In genomic region chr3:124078978-124079911, GRCh38 we compare ENCODE assay signal across 8 cellular contexts. TPM values are rescaled to one million over a fixed set of nuclear protein-coding genes. Genes with fewer than 3 reads are reported as not detected.
A peak's percentile ranks its signal among the peaks of the same experiment; 100 is the strongest.
DNase-seq lines count a peak whose midpoint lies in the region; ATAC-seq, FAIRE-seq and TF ChIP-seq lines count a peak whose summit lies in the region.

No MANE protein-coding gene starts in this region.

- TF ChIP-seq POLR2A in GM12878 (IDR thresholded peaks at IDR 0.05; ENCODE audit: low read depth, low read length), result no peak

- intact Hi-C loops in GM12878 (cut with micrococcal nuclease; ENCODE audit: unreplicated experiment), result loop anchor here (5.0 to 10.0 kb wide), 5 partner anchors 62 to 476 kb away; no protein-coding TSS in a partner anchor

- no peak overlapping the region for H3K4me3 ChIP-seq in GM12865 (ENCODE audit: low read depth, low read length)
- no peak overlapping the region for H3K4me3 ChIP-seq in GM12878

- H3K4me1 ChIP-seq in GM12878 (ENCODE audit: control insufficient read depth, insufficient read depth, low read length), result no peaks in the 10 kb centered on the region

- POLR2A ChIA-PET in GM12878 (lab: Charles Lee), result no interaction called here

- no peak overlapping the region for H2AFZ ChIP-seq in GM12878 (ENCODE audit: control insufficient read depth, low read depth, low read length)

- CTCF ChIA-PET in GM12878 (lab: Yijun Ruan, JAX), result interaction anchor here (0.6 to 2.3 kb wide), 27 partner anchors 9 to 437 kb away, joined by 3 to 21 read pairs (median 4); no protein-coding TSS in a partner anchor

- no peaks in the 10 kb centered on the region for H4K20me1 ChIP-seq in GM12878 (ENCODE audit: control insufficient read depth, insufficient read depth)

- peaks cover 0 to 5% of the 10 kb centered on the region in 2 experiments; a peak in 2 of 4 replicates for H3K27me3 ChIP-seq in GM12878 (replicated peaks in 1 of 2; ENCODE audit: control insufficient read depth in 2 of 2, insufficient read depth in 2 of 2, low read length in 1 of 2)

- TF ChIP-seq RAD21 in GM12878 (IDR thresholded peaks at IDR 0.05; ENCODE audit: insufficient read depth, low read depth, low read length), result peak; percentile 70

- no peak overlapping the region for H3K4me2 ChIP-seq in GM12878 (ENCODE audit: control insufficient read depth, insufficient read depth)

- no peaks in the 10 kb centered on the region for H3K79me2 ChIP-seq in GM12878 (ENCODE audit: control insufficient read depth, insufficient read depth, low read length)

- H3K9me3 ChIP-seq in GM12878 (replicated peaks; ENCODE audit: control insufficient read depth, insufficient read depth, low read length), result no peaks in the 10 kb centered on the region

- DNase-seq in AG09319 (ENCODE audit: extremely low read depth, low read depth) (no peak), GM12865 (ENCODE audit: low read depth) (peak; percentile 37), NCI-H2107 (lab: John Stamatoyannopoulos, UW) (peak; percentile 14), GM12878 (ENCODE audit: low read depth, low spot score) (no peak), kidney glomerular epithelial cell (lab: John Stamatoyannopoulos, UW) (peak; percentile 27)
- no peak for DNase-seq in effector CD4-positive, alpha-beta T cell

- SMC1A ChIA-PET in GM12878 (lab: Charles Lee; ENCODE audit: uncharacterized antibody, unreplicated experiment), result interaction anchor here (0.6 to 1.6 kb wide), 7 partner anchors 10 to 202 kb away, joined by 3 to 6 read pairs (median 3); no protein-coding TSS in a partner anchor

- ATAC-seq in GM12878 (peak; percentile 64; the same call in 2 of the 3 replicates), HG03095 (IDR thresholded peaks at IDR 0.05; ENCODE audit: unreplicated experiment) (no peak), HG02885 (IDR thresholded peaks at IDR 0.05; ENCODE audit: poor library complexity, unreplicated experiment) (no peak)

- TF ChIP-seq CTCF in AG09319 (IDR thresholded peaks at IDR 0.05; ENCODE audit: low read depth, low read length) (peak; percentile 76), GM12865 (IDR thresholded peaks at IDR 0.05; ENCODE audit: insufficient read depth, low read depth, low read length, missing control alignments) (peak; percentile 66), GM12878 (IDR thresholded peaks at IDR 0.05 in 2 of 3, conservative IDR thresholded peaks at IDR 0.05 in 1 of 3; ENCODE audit: control insufficient read depth in 2 of 3, extremely low read depth in 1 of 3, insufficient read depth in 1 of 3, low read depth in 3 of 3, low read length in 3 of 3) (peak; percentile 53 to 63 (median 59))

- WGBS in GM12878 (ENCODE audit: insufficient coverage, insufficient replicate concordance, low lambda C conversion rate, missing lambda C conversion rate), result 8% methylated on average over 4 of the region's 4 CpGs

- BruUV-seq in GM12878 (replicated peaks; lab: Mats Ljungman, UMichigan), result no TSS peak

- FAIRE-seq in GM12878 (lab: Jason Lieb, UNC), result peak; percentile 35

- no peak overlapping the region for H3K9ac ChIP-seq in GM12878 (ENCODE audit: control insufficient read depth, insufficient read depth, low read length)

- RAD21 ChIA-PET in GM12878 (lab: Charles Lee; ENCODE audit: unreplicated experiment), result interaction anchor here (0.9 to 1.7 kb wide), 5 partner anchors 29 to 181 kb away, joined by 3 to 4 read pairs (median 4); no protein-coding TSS in a partner anchor

- in situ Hi-C loops in GM12878 (cut with MboI), result no loop called here

- H3K27ac ChIP-seq in GM12878 (ENCODE audit: control insufficient read depth, insufficient read depth), result no peak overlapping the region

- no peaks in the 10 kb centered on the region for H3K36me3 ChIP-seq in GM12878 (ENCODE audit: control insufficient read depth in 2 of 2, insufficient read depth in 2 of 2, low read length in 1 of 2)

- TF ChIP-seq EP300 in GM12878 (IDR thresholded peaks at IDR 0.05; ENCODE audit: borderline replicate concordance in 1 of 2, control insufficient read depth in 1 of 2, low read depth in 2 of 2, low read length in 2 of 2), result no peak

TF ChIP-seq in GM12878, 131 proteins besides CTCF, POLR2A, EP300 and RAD21 (continues in another document):
- TF ChIP-seq POLR2AphosphoS5 (IDR thresholded peaks at IDR 0.05; ENCODE audit: low read length), result no peak
- TF ChIP-seq SIX5 (IDR thresholded peaks at IDR 0.05; ENCODE audit: low read depth, low read length, severe bottlenecking), result no peak
- TF ChIP-seq RUNX3 (IDR thresholded peaks at IDR 0.05; ENCODE audit: low read length), result peak; percentile 30; the same call in 1 of the 2 replicates
- TF ChIP-seq ZBTB11 (CRISPR knock-in tag; IDR thresholded peaks at IDR 0.05), result no peak
- TF ChIP-seq SMARCA5 (IDR thresholded peaks at IDR 0.05), result no peak
- no peak for TF ChIP-seq BACH1 (IDR thresholded peaks at IDR 0.05; ENCODE audit: borderline replicate concordance)
- TF ChIP-seq, protein P1, sequence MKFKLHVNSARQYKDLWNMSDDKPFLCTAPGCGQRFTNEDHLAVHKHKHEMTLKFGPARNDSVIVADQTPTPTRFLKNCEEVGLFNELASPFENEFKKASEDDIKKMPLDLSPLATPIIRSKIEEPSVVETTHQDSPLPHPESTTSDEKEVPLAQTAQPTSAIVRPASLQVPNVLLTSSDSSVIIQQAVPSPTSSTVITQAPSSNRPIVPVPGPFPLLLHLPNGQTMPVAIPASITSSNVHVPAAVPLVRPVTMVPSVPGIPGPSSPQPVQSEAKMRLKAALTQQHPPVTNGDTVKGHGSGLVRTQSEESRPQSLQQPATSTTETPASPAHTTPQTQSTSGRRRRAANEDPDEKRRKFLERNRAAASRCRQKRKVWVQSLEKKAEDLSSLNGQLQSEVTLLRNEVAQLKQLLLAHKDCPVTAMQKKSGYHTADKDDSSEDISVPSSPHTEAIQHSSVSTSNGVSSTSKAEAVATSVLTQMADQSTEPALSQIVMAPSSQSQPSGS (IDR thresholded peaks at IDR 0.05; ENCODE audit: low read length), result no peak
- no peak for TF ChIP-seq HSF1 (IDR thresholded peaks at IDR 0.05; ENCODE audit: low read depth, low read length)
- TF ChIP-seq GABPA (IDR thresholded peaks at IDR 0.05; ENCODE audit: low read depth), result no peak
- TF ChIP-seq HDGF (IDR thresholded peaks at IDR 0.05), result no peak
- TF ChIP-seq POLR2AphosphoS2 (IDR thresholded peaks at IDR 0.05; ENCODE audit: low read depth, low read length), result no peak
- TF ChIP-seq SMC3 (IDR thresholded peaks at IDR 0.05; ENCODE audit: borderline replicate concordance, low read length), result peak; percentile 71; the same call in 1 of the 2 replicates
- TF ChIP-seq CBX5 (IDR thresholded peaks at IDR 0.05; ENCODE audit: low read depth), result no peak
- TF ChIP-seq TCF3 (IDR thresholded peaks at IDR 0.05; ENCODE audit: borderline replicate concordance, insufficient read depth, low read depth, low read length), result no peak

RNA-seq across cellular contexts. Expression of gene KALRN, which starts 46.1 kb away (rescaled TPM):
- 12.0 and 13.9 TPM in 2 replicates for total RNA-seq in GM12878 (2013; cell fraction: nucleolus; rRNA removed)
- total RNA-seq in GM12878 (2014; rRNA removed) (0.22 and 0.23 TPM in 2 replicates), GM12878 (2014; rRNA removed; fragmentation: Illumina TruSeq; extraction: Trizol) (0.27 and 0.32 TPM in 2 replicates), GM12878 (2021) (0.26 and 0.27 TPM in 2 replicates)
- polyA plus RNA-seq in GM12878 (2011; ENCODE audit: low read depth), result 0.94 TPM
- polyA plus RNA-seq in GM12878 (2011; rRNA removed) (1.3 and 3.4 TPM in 2 replicates), GM12878 (2014; fragmentation: Illumina TruSeq; extraction: Trizol) (0.15 and 0.87 TPM in 2 replicates), GM12878 (2014; fragmentation: Nextera tagmentation; extraction: Ambion mirVana) (under 1 TPM; 0.02 to 0.03 TPM), GM12878 (2014; rRNA removed) (0.13 and 0.17 TPM in 2 replicates), GM12878 (2016; fragmentation: Nextera tagmentation; extraction: Ambion mirVana) (under 1 TPM in 1 of 2 experiments, not detected in 1; 0.25 TPM)
- polyA plus RNA-seq in GM12878 (2011; cell fraction: cytosol; rRNA removed), result 1.9 and 2.5 TPM in 2 replicates
- 2.5 and 3.8 TPM in 2 replicates for polyA plus RNA-seq in GM12878 (2011; cell fraction: nucleus; rRNA removed)
- polyA plus RNA-seq in GM12878 (2012), result 0.85 and 1.7 TPM in 2 replicates
- polyA minus RNA-seq in GM12878 (2011; rRNA and poly(A)+ RNA removed), result 3.8 and 5.2 TPM in 2 replicates
- polyA minus RNA-seq in GM12878 (2011; cell fraction: cytosol; rRNA and poly(A)+ RNA removed), result 1.2 and 2.1 TPM in 2 replicates
- 2.5 and 3.7 TPM in 2 replicates for polyA minus RNA-seq in GM12878 (2011; cell fraction: nucleus; rRNA and poly(A)+ RNA removed)

Comparison
In these comparisons a context has a peak if more than half of its experiments do, and no peak if none do; other contexts are left out.
1. DNase-seq: peak in GM12865 (single experiment), NCI-H2107 (single experiment) and kidney glomerular epithelial cell (single experiment); none in AG09319 (single experiment), GM12878 (single experiment) and effector CD4-positive, alpha-beta T cell (single experiment).
2. Peak in every context shown above with its lines, with median percentiles within 50 percentile points of each other: CTCF ChIP-seq.